In genomic region chr11:121930004-121930965, GRCh38 we compare ENCODE assay signal across 9 cellular contexts.
DNase-seq lines count a peak whose midpoint lies in the region; ATAC-seq and TF ChIP-seq lines count a peak whose summit lies in the region.
"Had no signal": no experiment of that assay in that cellular context is flagged by ENCODE, and none has a peak within 500 bp of the region (broad histone marks: within the 10 kb centered on the region; RNA-seq: fewer than 3 reads in every experiment).

No MANE protein-coding gene starts in this region.

- H2AFZ ChIP-seq in Karpas-422 (ENCODE audit: low read length), result no peak overlapping the region

- no peaks in the 10 kb centered on the region for H3K9me3 ChIP-seq in left lung
- H3K9me3 ChIP-seq in Karpas-422 (ENCODE audit: low read length), result no peaks in the 10 kb centered on the region
- H3K9me3 ChIP-seq: A549 had no signal

- no peaks in the 10 kb centered on the region for H4K20me1 ChIP-seq in Karpas-422 (ENCODE audit: insufficient read depth, low read depth, low read length)

- DNase-seq in NCI-H345 (lab: John Stamatoyannopoulos, UW) (peak; percentile 16), NCI-H345 treated with DMSO at 0.1 percent for 48 hours (lab: John Stamatoyannopoulos, UW; ENCODE audit: unreplicated experiment) (no peak), astrocyte of the spinal cord (ENCODE audit: low read depth, low spot score) (peak; percentile 23), left lung (no peak), Karpas-422 (no peak), NCI-H1048 (lab: John Stamatoyannopoulos, UW) (no peak)
- no peak for DNase-seq in activated naive CD4-positive, alpha-beta T cell treated with anti-CD3 and anti-CD28 coated beads, Interleukin-2, amount 50 U/mL, for 16 hours

- H3K4me1 ChIP-seq in left lung (peaks cover 0 to 15% of the 10 kb centered on the region in 2 donors), urinary bladder (ENCODE audit: insufficient read depth) (no peaks in the 10 kb centered on the region), Karpas-422 (ENCODE audit: low read length) (no peaks in the 10 kb centered on the region)
- H3K4me1 ChIP-seq: A549 had no signal

- in situ Hi-C loops in astrocyte of the spinal cord (cut with HindIII; ENCODE audit: low sequenced_read_pairs), result no loop called here

- peaks cover 0 to 30% of the 10 kb centered on the region in 2 donors for H3K27me3 ChIP-seq in left lung
- no peaks in the 10 kb centered on the region for H3K27me3 ChIP-seq in Karpas-422 (ENCODE audit: low read length)

- H3K79me2 ChIP-seq in Karpas-422 (ENCODE audit: low read length), result no peaks in the 10 kb centered on the region

- ATAC-seq in left lung, result peak; percentile 27
- ATAC-seq: A549 had no signal

- H3K9me2 ChIP-seq in Karpas-422 (replicated peaks; ENCODE audit: insufficient read depth, low read length), result no peaks in the 10 kb centered on the region

- TF ChIP-seq CTCF in astrocyte of the spinal cord (IDR thresholded peaks at IDR 0.05; ENCODE audit: low read depth, low read length) (no peak), left lung (IDR thresholded peaks at IDR 0.05) (no peak)

- WGBS in urinary bladder, result 21% methylated on average over 18 of the region's 18 CpGs

- intact Hi-C loops in left lung (cut with DNase I), result no loop called here

- no peak overlapping the region for H3K4me2 ChIP-seq in Karpas-422 (ENCODE audit: low read depth, low read length, poor library complexity, severe bottlenecking)
- H3K4me2 ChIP-seq: A549 had no signal

- H3K27ac ChIP-seq in left lung (no peak overlapping the region), urinary bladder (ENCODE audit: low read depth) (no peak overlapping the region), Karpas-422 (ENCODE audit: low read length) (no peak overlapping the region)
- H3K27ac ChIP-seq: A549 had no signal

- H3K9ac ChIP-seq in Karpas-422 (ENCODE audit: low read length), result no peak overlapping the region

- H3K4me3 ChIP-seq in astrocyte of the spinal cord (ENCODE audit: low read depth, low read length) (peak overlapping the region; percentile 26), left lung (peak overlapping the region; percentile 1 to 8), urinary bladder (ENCODE audit: low read depth, low read length) (peak overlapping the region; percentile 19), Karpas-422 (ENCODE audit: low read length) (no peak overlapping the region)
- H3K4me3 ChIP-seq: A549 had no signal

- H3K36me3 ChIP-seq in left lung, result no peaks in the 10 kb centered on the region
- H3K36me3 ChIP-seq in urinary bladder (ENCODE audit: insufficient read depth), result no peaks in the 10 kb centered on the region
- H3K36me3 ChIP-seq in Karpas-422 (ENCODE audit: insufficient read depth, low read length), result no peaks in the 10 kb centered on the region

Comparison
In these comparisons a context has a peak if more than half of its experiments do, and no peak if none do; other contexts are left out.
1. DNase-seq: peak in NCI-H345 (single experiment) and astrocyte of the spinal cord (single experiment); none in NCI-H345 treated with DMSO at 0.1 percent for 48 hours (single experiment), left lung (0 of 2), Karpas-422 (single experiment), activated naive CD4-positive, alpha-beta T cell treated with anti-CD3 and anti-CD28 coated beads, Interleukin-2, amount 50 U/mL, for 16 hours (single experiment) and NCI-H1048 (single experiment).